In the genomic region with DNA sequence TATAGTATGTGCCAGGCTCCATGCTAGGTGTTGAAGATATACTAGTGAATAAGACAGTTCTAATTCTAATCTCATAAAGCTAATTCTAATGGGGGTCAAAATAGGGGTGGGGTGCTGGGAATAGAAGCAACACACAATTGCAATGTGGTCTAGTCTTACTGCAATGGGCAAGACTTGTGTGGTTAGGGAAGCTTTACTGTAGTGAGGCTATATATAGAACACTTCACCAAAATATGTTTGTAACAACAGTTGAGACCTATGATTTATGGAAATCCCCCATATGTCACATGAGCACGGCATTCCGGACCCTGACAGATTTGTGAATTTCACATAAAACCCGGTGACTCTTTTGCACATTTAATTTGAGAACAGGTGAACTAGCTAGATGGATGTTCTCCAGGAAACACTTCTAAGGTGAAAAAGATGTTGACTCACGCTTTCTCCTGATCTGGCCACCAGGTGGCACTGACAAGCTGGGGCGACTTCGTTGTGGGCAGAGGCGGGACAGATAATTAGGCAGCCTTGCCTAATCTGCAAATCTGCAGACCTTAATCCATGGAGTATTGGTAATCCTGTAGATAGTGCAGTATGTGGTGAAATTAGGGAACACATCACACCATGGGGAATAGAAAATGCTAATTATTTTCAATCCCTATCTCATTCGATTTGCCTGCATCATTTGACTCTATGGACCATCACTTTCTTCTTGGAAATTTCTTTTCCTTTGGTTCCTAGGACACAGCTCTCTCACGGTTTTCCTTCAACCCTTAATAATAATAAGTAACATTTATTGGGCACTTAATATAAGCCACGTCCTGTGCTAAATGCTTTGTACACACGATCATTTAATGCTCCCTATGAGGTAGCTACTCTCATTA, we compare ENCODE assay signal across 1 cellular context.
A peak's percentile ranks its signal among the peaks of the same experiment; 100 is the strongest.
TF ChIP-seq lines count a peak whose summit lies in the region.

No MANE protein-coding gene starts in this region.

TF ChIP-seq in IMR-90, 13 proteins besides CTCF, POLR2A, EP300 and RAD21:
- peak; percentile 63 for TF ChIP-seq SMC3 (IDR thresholded peaks at IDR 0.05; ENCODE audit: low read depth, low read length)
- TF ChIP-seq, protein P1, sequence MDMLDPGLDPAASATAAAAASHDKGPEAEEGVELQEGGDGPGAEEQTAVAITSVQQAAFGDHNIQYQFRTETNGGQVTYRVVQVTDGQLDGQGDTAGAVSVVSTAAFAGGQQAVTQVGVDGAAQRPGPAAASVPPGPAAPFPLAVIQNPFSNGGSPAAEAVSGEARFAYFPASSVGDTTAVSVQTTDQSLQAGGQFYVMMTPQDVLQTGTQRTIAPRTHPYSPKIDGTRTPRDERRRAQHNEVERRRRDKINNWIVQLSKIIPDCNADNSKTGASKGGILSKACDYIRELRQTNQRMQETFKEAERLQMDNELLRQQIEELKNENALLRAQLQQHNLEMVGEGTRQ (IDR thresholded peaks at IDR 0.05; ENCODE audit: low read depth, low read length) = no peak
- TF ChIP-seq RCOR1 (IDR thresholded peaks at IDR 0.05; ENCODE audit: insufficient replicate concordance, low read length) = no peak
- TF ChIP-seq MAFK (IDR thresholded peaks at IDR 0.05; ENCODE audit: low read depth, low read length) = no peak
- TF ChIP-seq FOS (IDR thresholded peaks at IDR 0.05; ENCODE audit: low read depth, low read length) = no peak
- no peak for TF ChIP-seq CEBPB (IDR thresholded peaks at IDR 0.05; ENCODE audit: low read depth, low read length)
- TF ChIP-seq MXI1 (IDR thresholded peaks at IDR 0.05; ENCODE audit: borderline replicate concordance, low read depth, low read length) = no peak
- no peak for TF ChIP-seq CHD1 (IDR thresholded peaks at IDR 0.05; ENCODE audit: low read depth, low read length)
- no peak for TF ChIP-seq BHLHE40 (IDR thresholded peaks at IDR 0.05; ENCODE audit: low read depth, low read length)
- TF ChIP-seq RFX5 (IDR thresholded peaks at IDR 0.05; ENCODE audit: low read depth, low read length) = no peak
- TF ChIP-seq, protein P2, sequence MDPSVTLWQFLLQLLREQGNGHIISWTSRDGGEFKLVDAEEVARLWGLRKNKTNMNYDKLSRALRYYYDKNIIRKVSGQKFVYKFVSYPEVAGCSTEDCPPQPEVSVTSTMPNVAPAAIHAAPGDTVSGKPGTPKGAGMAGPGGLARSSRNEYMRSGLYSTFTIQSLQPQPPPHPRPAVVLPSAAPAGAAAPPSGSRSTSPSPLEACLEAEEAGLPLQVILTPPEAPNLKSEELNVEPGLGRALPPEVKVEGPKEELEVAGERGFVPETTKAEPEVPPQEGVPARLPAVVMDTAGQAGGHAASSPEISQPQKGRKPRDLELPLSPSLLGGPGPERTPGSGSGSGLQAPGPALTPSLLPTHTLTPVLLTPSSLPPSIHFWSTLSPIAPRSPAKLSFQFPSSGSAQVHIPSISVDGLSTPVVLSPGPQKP (IDR thresholded peaks at IDR 0.05; ENCODE audit: borderline replicate concordance, low read depth, low read length) = no peak
- TF ChIP-seq NFE2L2 (IDR thresholded peaks at IDR 0.05; ENCODE audit: low read depth, low read length) = 0 out of 2 replicates have a peak, but pooled peaks have one; percentile 5
- no peak for TF ChIP-seq MAZ (IDR thresholded peaks at IDR 0.05; ENCODE audit: borderline replicate concordance, low read depth, low read length)
